9 cellular contexts compared by ENCODE assay signal in genomic region chr15:37098468-37099320, GRCh38. TPM values are rescaled to one million over a fixed set of nuclear protein-coding genes. Genes with fewer than 3 reads are reported as not detected.
DNase-seq lines count a peak whose midpoint lies in the region; ATAC-seq, FAIRE-seq and TF ChIP-seq lines count a peak whose summit lies in the region.
"Had no signal": no experiment of that assay in that cellular context is flagged by ENCODE, and none has a peak within 500 bp of the region (broad histone marks: within the 10 kb centered on the region; RNA-seq: fewer than 3 reads in every experiment).

No MANE protein-coding gene starts in this region.

- peak overlapping the region; percentile 94 for H2AFZ ChIP-seq in endothelial cell of umbilical vein (ENCODE audit: low read depth, low read length)

- FAIRE-seq in endothelial cell of umbilical vein (lab: Jason Lieb, UNC), result peak; percentile 50
- FAIRE-seq: endometrium had no signal

- POLR2A ChIA-PET in endothelial cell of umbilical vein (lab: Charles Lee), result no interaction called here

- H3K4me1 ChIP-seq in endothelial cell of umbilical vein (ENCODE audit: control insufficient read depth, extremely low read depth, insufficient read depth, low read length) (peaks cover 24% of the 10 kb centered on the region), mucosa of descending colon (ENCODE audit: low read depth) (peaks cover 6% of the 10 kb centered on the region)

- dilution Hi-C loops in endothelial cell of umbilical vein (cut with MboI; ENCODE audit: extremely low pct_ligation_motif_present, low sequenced_read_pairs), result no loop called here

- peak; percentile 29 for DNase-seq in SKM-1 treated with dmso at 0.1 percent for 144 hours (lab: John Stamatoyannopoulos, UW; ENCODE audit: unreplicated experiment)
- DNase-seq in SKM-1 (lab: John Stamatoyannopoulos, UW; ENCODE audit: unreplicated experiment), result no peak
- no peak for DNase-seq in SK-N-MC (ENCODE audit: low read depth, low spot score)
- peak; percentile 56 for DNase-seq in endothelial cell of umbilical vein (ENCODE audit: low read depth, low spot score)
- DNase-seq in mucosa of descending colon, result peak in 1 of 3 donors; percentile 51

- H3K4me3 ChIP-seq in SK-N-MC (peak overlapping the region; percentile 81), endothelial cell of umbilical vein (replicated peaks in 1 of 3; ENCODE audit: insufficient read depth in 1 of 3, low read depth in 1 of 3, low read length in 3 of 3) (peak overlapping the region; percentile 89 to 95 (median 92)), mucosa of descending colon (no peak overlapping the region)

- ATAC-seq in HG02852 (IDR thresholded peaks at IDR 0.05; ENCODE audit: unreplicated experiment) (peak; percentile 39), mucosa of descending colon (peak; percentile 37), HG03469 (IDR thresholded peaks at IDR 0.05; ENCODE audit: unreplicated experiment) (no peak), HG03139 (IDR thresholded peaks at IDR 0.05; ENCODE audit: unreplicated experiment) (no peak)

- peak; percentile 5 for TF ChIP-seq POLR2A in endothelial cell of umbilical vein (IDR thresholded peaks at IDR 0.05; ENCODE audit: low read depth, low read length)

- peaks cover 16% of the 10 kb centered on the region for H3K36me3 ChIP-seq in SK-N-MC (ENCODE audit: insufficient read depth, low read length)
- peaks cover 0 to 2% of the 10 kb centered on the region in 2 experiments for H3K36me3 ChIP-seq in endothelial cell of umbilical vein (ENCODE audit: control insufficient read depth in 2 of 2, extremely low read depth in 1 of 2, insufficient read depth in 2 of 2, low read length in 2 of 2)
- no peaks in the 10 kb centered on the region for H3K36me3 ChIP-seq in mucosa of descending colon (ENCODE audit: low read depth)

- no peaks in the 10 kb centered on the region for H3K9me1 ChIP-seq in endothelial cell of umbilical vein (replicated peaks; ENCODE audit: control insufficient read depth, extremely low read depth, insufficient read depth, low read length)

- H3K9ac ChIP-seq in SK-N-MC (ENCODE audit: insufficient read length), result peak overlapping the region; percentile 90
- peak overlapping the region; percentile 92 for H3K9ac ChIP-seq in endothelial cell of umbilical vein (replicated peaks; ENCODE audit: extremely low read depth, insufficient read depth, low read length)

- H4K20me1 ChIP-seq in endothelial cell of umbilical vein (replicated peaks; ENCODE audit: control insufficient read depth, extremely low read depth, insufficient read depth, low read length), result no peaks in the 10 kb centered on the region

- peaks cover 1 to 15% of the 10 kb centered on the region in 2 experiments for H3K27me3 ChIP-seq in endothelial cell of umbilical vein (ENCODE audit: control insufficient read depth in 2 of 2, insufficient read depth in 2 of 2, low read length in 2 of 2)

- H3K27ac ChIP-seq in SK-N-MC (peak overlapping the region; percentile 27; the same call in 1 of the 2 replicates), endothelial cell of umbilical vein (ENCODE audit: insufficient read depth, low read depth, low read length) (peak overlapping the region; percentile 83)

- TF ChIP-seq CTCF in endothelial cell of umbilical vein (IDR thresholded peaks at IDR 0.05; ENCODE audit: extremely low read depth in 1 of 2, insufficient read depth in 1 of 2, low read depth in 1 of 2, low read length in 2 of 2) (no peak), mucosa of descending colon (IDR thresholded peaks at IDR 0.05) (no peak)

- intact Hi-C loops in endothelial cell of umbilical vein (cut with micrococcal nuclease), result loop anchor here (1.0 to 5.0 kb wide), 4 partner anchors 40 to 1791 kb away; partner anchors contain the start of gene SPRED1
- intact Hi-C loops in mucosa of descending colon (cut with DNase I, micrococcal nuclease), result loop anchor here in 1 of 2 donors (5.0 kb wide), 1 partner anchor 211 kb away; no protein-coding TSS in a partner anchor

- H3K9me3 ChIP-seq in SK-N-MC (ENCODE audit: low read depth, low read length) (no peaks in the 10 kb centered on the region), endothelial cell of umbilical vein (replicated peaks; ENCODE audit: control insufficient read depth, insufficient read depth, low read length) (no peaks in the 10 kb centered on the region), mucosa of descending colon (no peaks in the 10 kb centered on the region)

- BruUV-seq in endothelial cell of umbilical vein (replicated peaks; lab: Mats Ljungman, UMichigan), result no TSS peak

- CTCF ChIA-PET in endothelial cell of umbilical vein (lab: Charles Lee), result interaction anchor here (0.7 to 1.5 kb wide), 2 partner anchors 12 to 35 kb away, joined by 3 read pairs; no protein-coding TSS in a partner anchor

- peaks cover 20% of the 10 kb centered on the region for H3K79me2 ChIP-seq in endothelial cell of umbilical vein (ENCODE audit: control insufficient read depth, insufficient read depth, low read length)

- peak overlapping the region; percentile 84 for H3K4me2 ChIP-seq in endothelial cell of umbilical vein (ENCODE audit: insufficient read depth, low read length)

TF ChIP-seq in endothelial cell of umbilical vein, 7 proteins besides CTCF, POLR2A, EP300 and RAD21:
- no peak for TF ChIP-seq EZH2 (IDR thresholded peaks at IDR 0.05; ENCODE audit: borderline replicate concordance, low read depth, low read length, severe bottlenecking)
- no peak for TF ChIP-seq MYC (IDR thresholded peaks at IDR 0.05; ENCODE audit: low read depth, low read length)
- no peak for TF ChIP-seq POLR2AphosphoS5 (IDR thresholded peaks at IDR 0.05; ENCODE audit: insufficient read depth, low read depth, low read length)
- no peak for TF ChIP-seq JUN (IDR thresholded peaks at IDR 0.05; ENCODE audit: borderline replicate concordance, insufficient read depth, insufficient read length, low read depth)
- TF ChIP-seq GATA2 (IDR thresholded peaks at IDR 0.05; ENCODE audit: insufficient read depth, insufficient read length, low read depth, low read length), result no peak
- TF ChIP-seq FOS (IDR thresholded peaks at IDR 0.05; ENCODE audit: borderline replicate concordance, insufficient read depth, low read length), result no peak
- TF ChIP-seq MAX (IDR thresholded peaks at IDR 0.05; ENCODE audit: insufficient read depth, insufficient read length), result no peak

RNA-seq across cellular contexts. Expression of gene MEIS2, which starts 1.7 kb away (rescaled TPM):
- total RNA-seq in endothelial cell of umbilical vein (22.5 and 27.1 TPM in 2 replicates), mucosa of descending colon (10 to 100 TPM in 1 of 3 donors, 1 to 10 TPM in 2; 3.8 to 93.3 (median 8.9) TPM)
- 26.2 and 28.4 TPM in 2 replicates for polyA plus RNA-seq in endothelial cell of umbilical vein
- 25.7 and 32.1 TPM in 2 replicates for polyA plus RNA-seq in endothelial cell of umbilical vein (2011; cell fraction: cytosol; rRNA removed)
- 56.8 and 67.4 TPM in 2 replicates for polyA plus RNA-seq in endothelial cell of umbilical vein (2011; cell fraction: nucleus; rRNA removed)
- polyA plus RNA-seq in endothelial cell of umbilical vein (2012), result 21.0 and 23.7 TPM in 2 replicates
- 42.7 and 61.4 TPM in 2 replicates for polyA minus RNA-seq in endothelial cell of umbilical vein
- polyA minus RNA-seq in endothelial cell of umbilical vein (2011; cell fraction: cytosol; rRNA and poly(A)+ RNA removed), result 6.8 TPM
- 122 and 143 TPM in 2 replicates for polyA minus RNA-seq in endothelial cell of umbilical vein (2011; cell fraction: nucleus; rRNA and poly(A)+ RNA removed)

Comparison
In these comparisons a context has a peak if more than half of its experiments do, and no peak if none do; other contexts are left out.
1. DNase-seq: peak in SKM-1 treated with dmso at 0.1 percent for 144 hours (single experiment) and endothelial cell of umbilical vein (single experiment); none in SKM-1 (single experiment) and SK-N-MC (single experiment).
2. ATAC-seq: peak in HG02852 (single experiment) and mucosa of descending colon (single experiment); none in HG03469 (single experiment) and HG03139 (single experiment).